9 cellular contexts compared by ENCODE assay signal in the genomic region with DNA sequence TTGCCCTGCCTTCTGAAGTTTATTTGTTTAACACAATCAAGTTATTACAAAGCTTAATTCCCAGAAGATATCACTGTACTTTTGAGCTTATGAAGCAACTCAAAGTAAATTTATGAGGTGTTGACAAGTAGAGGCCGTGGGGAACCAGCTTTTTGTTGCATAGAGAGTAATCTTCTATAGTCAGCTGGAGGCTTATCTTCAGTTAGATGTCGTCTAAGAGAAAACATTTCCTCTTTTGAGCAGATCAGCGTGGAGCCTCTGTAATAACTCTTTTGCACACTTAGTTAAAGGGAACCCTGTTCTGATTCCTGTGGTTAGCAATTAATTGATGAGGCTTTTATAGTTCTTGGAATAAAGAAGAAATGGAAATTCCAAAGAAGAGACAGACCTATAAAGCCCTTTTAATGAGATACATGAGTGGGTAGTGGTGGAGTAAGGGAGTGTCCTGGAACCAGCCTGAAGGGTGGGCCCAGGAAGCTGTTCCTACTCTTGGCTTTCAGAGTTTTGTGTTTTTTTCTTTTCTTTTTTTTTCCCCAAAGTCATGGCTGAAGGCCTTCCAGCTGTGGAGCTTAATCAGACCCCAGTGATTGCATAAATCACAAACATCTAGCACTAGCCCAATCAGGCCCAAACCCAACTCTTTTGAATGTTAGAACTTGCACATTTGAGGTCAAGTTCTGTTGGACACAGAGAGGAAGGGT. TPM values are rescaled to one million over a fixed set of nuclear protein-coding genes. Genes with fewer than 3 reads are reported as not detected.
A peak's percentile ranks its signal among the peaks of the same experiment; 100 is the strongest.
DNase-seq lines count a peak whose midpoint lies in the region; ATAC-seq and TF ChIP-seq lines count a peak whose summit lies in the region.
"Had no signal": no experiment of that assay in that cellular context is flagged by ENCODE, and none has a peak within 500 bp of the region (broad histone marks: within the 10 kb centered on the region; RNA-seq: fewer than 3 reads in every experiment).

No MANE protein-coding gene starts in this region.

- H3K4me1 ChIP-seq in gastroesophageal sphincter (peaks cover 0 to 21% (median 0%) of the 10 kb centered on the region in 3 donors), skeletal muscle tissue (ENCODE audit: control insufficient read depth in 3 of 3, insufficient read depth in 3 of 3, low read length in 3 of 3) (peaks cover 4 to 6% (median 6%) of the 10 kb centered on the region in 3 donors)

- H3K9me3 ChIP-seq in gastroesophageal sphincter (no peaks in the 10 kb centered on the region), skeletal muscle tissue (ENCODE audit: control insufficient read depth in 3 of 3, low read length in 3 of 3) (no peaks in the 10 kb centered on the region)

- WGBS in gastroesophageal sphincter (ENCODE audit: low coverage in 1 of 2), 2 donors, result 14 to 33% methylated on average over 3 of the region's 3 CpGs

- no peak for TF ChIP-seq EP300 in gastroesophageal sphincter (IDR thresholded peaks at IDR 0.05)

- no peak for TF ChIP-seq POLR2A in gastroesophageal sphincter (IDR thresholded peaks at IDR 0.05)

- H3K4me3 ChIP-seq in gastroesophageal sphincter, result no peak overlapping the region
- no peak overlapping the region for H3K4me3 ChIP-seq in skeletal muscle tissue (ENCODE audit: low read length in 3 of 3)

- ATAC-seq in gastroesophageal sphincter, result peak; percentile 69
- ATAC-seq in HG02981 (IDR thresholded peaks at IDR 0.05; ENCODE audit: unreplicated experiment), result no peak
- ATAC-seq in GM18861 (IDR thresholded peaks at IDR 0.05; ENCODE audit: unreplicated experiment), result no peak

- in situ Hi-C loops in GM13977 (cut with MboI; ENCODE audit: low pct_unique_long_range_greater_than_20kb, low sequenced_read_pairs, unreplicated experiment), result no loop called here

- peak overlapping the region in 1 of 3 donors; percentile 23 for H3K9ac ChIP-seq in skeletal muscle tissue (ENCODE audit: low read depth in 1 of 3, low read length in 3 of 3)

- peak overlapping the region in 3 of 4 donors; percentile 66 to 74 (median 73) for H3K27ac ChIP-seq in gastroesophageal sphincter
- H3K27ac ChIP-seq in skeletal muscle tissue (ENCODE audit: low read depth, low read length), result peak overlapping the region; percentile 19

- H3K27me3 ChIP-seq in gastroesophageal sphincter (no peaks in the 10 kb centered on the region), skeletal muscle tissue (ENCODE audit: control insufficient read depth in 3 of 3, insufficient read depth in 3 of 3, low read length in 3 of 3) (no peaks in the 10 kb centered on the region)

- DNase-seq in GDM1 (lab: John Stamatoyannopoulos, UW), result peak; percentile 24
- peak; percentile 5 for DNase-seq in RPMI7951 (ENCODE audit: low read depth)
- DNase-seq in amniotic stem cell (lab: John Stamatoyannopoulos, UW), result no peak
- no peak for DNase-seq in GM13977 (ENCODE audit: low spot score)
- DNase-seq: endodermal cell had no signal

- TF ChIP-seq CTCF in gastroesophageal sphincter (IDR thresholded peaks at IDR 0.05) (no peak), GM13977 (IDR thresholded peaks at IDR 0.05; ENCODE audit: extremely low read depth, insufficient read depth, missing control alignments) (no peak)

- H3K36me3 ChIP-seq in gastroesophageal sphincter, result no peaks in the 10 kb centered on the region
- H3K36me3 ChIP-seq in skeletal muscle tissue (ENCODE audit: control insufficient read depth in 3 of 3, insufficient read depth in 3 of 3, low read length in 3 of 3), result no peaks in the 10 kb centered on the region

RNA-seq across cellular contexts. Expression of a gene that starts 28.9 kb away (rescaled TPM):
- 2.9 and 5.7 TPM in 2 replicates for total RNA-seq in RPMI7951 (2014; rRNA removed; shearing (Covaris generic))
- total RNA-seq in gastroesophageal sphincter (10 to 100 TPM in 3 of 4 donors, 1 to 10 TPM in 1; 8.5 to 17.5 (median 13.5) TPM), skeletal muscle tissue (1.6 TPM)

Comparison
In these comparisons a context has a peak if more than half of its experiments do, and no peak if none do; other contexts are left out.
1. DNase-seq: peak in GDM1 (single experiment) and RPMI7951 (single experiment); none in amniotic stem cell (single experiment) and GM13977 (single experiment).